Comparison of ENCODE assay signal across 16 cellular contexts in genomic region chr16:67780847-67781547, GRCh38. TPM values are rescaled to one million over a fixed set of nuclear protein-coding genes. Genes with fewer than 3 reads are reported as not detected.
A peak's percentile ranks its signal among the peaks of the same experiment; 100 is the strongest.
DNase-seq lines count a peak whose midpoint lies in the region; ATAC-seq and TF ChIP-seq lines count a peak whose summit lies in the region.
"Had no signal": no experiment of that assay in that cellular context is flagged by ENCODE, and none has a peak within 500 bp of the region (broad histone marks: within the 10 kb centered on the region; RNA-seq: fewer than 3 reads in every experiment).

No MANE protein-coding gene starts in this region.

- DNase-seq in DMS79 (lab: John Stamatoyannopoulos, UW) (peak; percentile 27), memory B cell (ENCODE audit: low spot score in 2 of 2) (no peak), NCI-H2171 treated with DMSO at 0.1 percent for 48 hours (lab: John Stamatoyannopoulos, UW) (no peak), epidermal melanocyte (ENCODE audit: insufficient read length, low spot score) (no peak), OCI-M1 (lab: John Stamatoyannopoulos, UW) (no peak)
- DNase-seq in activated CD8-positive, alpha-beta T cell treated with anti-CD3 and anti-CD28 coated beads, Interleukin-2, amount 10 ng/mL, durations not matched to agents 7 days and 5 days = no peak
- DNase-seq: activated CD4-positive, CD25-positive, alpha-beta regulatory T cell treated with anti-CD3 and anti-CD28 coated beads, Interleukin-2, amount 50 U/mL, for 72 hours; activated gamma-delta T cell; BE2C; endodermal cell; foreskin melanocyte; NCI-H1092; NCI-H2227 treated with DMSO at 0.1 percent for 48 hours had no signal

- peaks cover 25% of the 10 kb centered on the region for H3K4me1 Mint-ChIP-seq in activated CD8-positive, alpha-beta T cell treated with anti-CD3 and anti-CD28 coated beads, Interleukin-2, amount 10 ng/mL, durations not matched to agents 7 days and 5 days (ENCODE audit: low read depth)
- H3K4me1 Mint-ChIP-seq in memory B cell = peaks cover 22% of the 10 kb centered on the region
- H3K4me1 Mint-ChIP-seq: endodermal cell had no signal

- peaks cover 13% of the 10 kb centered on the region for H3K36me3 Mint-ChIP-seq in activated CD8-positive, alpha-beta T cell treated with anti-CD3 and anti-CD28 coated beads, Interleukin-2, amount 10 ng/mL, durations not matched to agents 7 days and 5 days (ENCODE audit: low read depth)
- peaks cover 3% of the 10 kb centered on the region for H3K36me3 Mint-ChIP-seq in memory B cell

- TF ChIP-seq CTCF in 22Rv1 (IDR thresholded peaks at IDR 0.05) = no peak

- H3K9me3 Mint-ChIP-seq in activated CD8-positive, alpha-beta T cell treated with anti-CD3 and anti-CD28 coated beads, Interleukin-2, amount 10 ng/mL, durations not matched to agents 7 days and 5 days (ENCODE audit: insufficient read depth) = no peaks in the 10 kb centered on the region
- no peaks in the 10 kb centered on the region for H3K9me3 Mint-ChIP-seq in memory B cell
- H3K9me3 Mint-ChIP-seq: type B pancreatic cell had no signal

- peak overlapping the region; percentile 30; the same call in 1 of the 2 replicates for H3K27ac ChIP-seq in 22Rv1

- H3K27ac Mint-ChIP-seq in activated CD8-positive, alpha-beta T cell treated with anti-CD3 and anti-CD28 coated beads, Interleukin-2, amount 10 ng/mL, durations not matched to agents 7 days and 5 days = peak overlapping the region; percentile 87
- peak overlapping the region; percentile 32 for H3K27ac Mint-ChIP-seq in memory B cell
- H3K27ac Mint-ChIP-seq: endodermal cell, type B pancreatic cell had no signal

- no peak overlapping the region for H3K4me3 Mint-ChIP-seq in activated CD8-positive, alpha-beta T cell treated with anti-CD3 and anti-CD28 coated beads, Interleukin-2, amount 10 ng/mL, durations not matched to agents 7 days and 5 days
- H3K4me3 Mint-ChIP-seq in memory B cell = no peak overlapping the region
- H3K4me3 Mint-ChIP-seq: endodermal cell, type B pancreatic cell had no signal

- H3K27me3 Mint-ChIP-seq in activated CD8-positive, alpha-beta T cell treated with anti-CD3 and anti-CD28 coated beads, Interleukin-2, amount 10 ng/mL, durations not matched to agents 7 days and 5 days (ENCODE audit: low read depth) = no peaks in the 10 kb centered on the region
- H3K27me3 Mint-ChIP-seq in memory B cell = no peaks in the 10 kb centered on the region
- H3K27me3 Mint-ChIP-seq: type B pancreatic cell had no signal

- POLR2A ChIA-PET in activated CD8-positive, alpha-beta T cell treated with anti-CD3 and anti-CD28 coated beads, Interleukin-2, amount 10 ng/mL, durations not matched to agents 7 days and 5 days (lab: Charles Lee) = interaction anchor here (1.0 to 1.1 kb wide), 4 partner anchors 56 to 226 kb away, joined by 3 read pairs; partner anchors contain the start of genes GFOD2 and PSMB10

- CTCF ChIA-PET in activated CD8-positive, alpha-beta T cell treated with anti-CD3 and anti-CD28 coated beads, Interleukin-2, amount 10 ng/mL, durations not matched to agents 7 days and 5 days (lab: Charles Lee) = interaction anchor here (0.8 to 2.0 kb wide), 9 partner anchors 11 to 260 kb away, joined by 3 to 10 read pairs (median 5); partner anchors contain the start of genes C16orf86 and ENKD1

- ATAC-seq in activated CD8-positive, alpha-beta T cell treated with anti-CD3 and anti-CD28 coated beads, Interleukin-2, amount 10 ng/mL, durations not matched to agents 7 days and 5 days = peak; percentile 17
- ATAC-seq in memory B cell (ENCODE audit: low read depth) (no peak), GM19397 (IDR thresholded peaks at IDR 0.05; ENCODE audit: unreplicated experiment) (no peak)

RNA-seq across cellular contexts. Expression of gene RANBP10, which starts 25.4 kb away (rescaled TPM):
- 10 to 100 TPM; 25.9 to 30.5 TPM for total RNA-seq in activated CD8-positive, alpha-beta T cell treated with anti-CD3 and anti-CD28 coated beads, Interleukin-2, amount 10 ng/mL, durations not matched to agents 7 days and 5 days

RNA-seq across cellular contexts. Expression of gene TSNAXIP1, which starts 25.7 kb away (rescaled TPM):
- total RNA-seq in activated CD8-positive, alpha-beta T cell treated with anti-CD3 and anti-CD28 coated beads, Interleukin-2, amount 10 ng/mL, durations not matched to agents 7 days and 5 days = under 1 TPM; 0.47 to 0.63 TPM
